In genomic region chr5:124279146-124279545, GRCh38 we compare ENCODE assay signal across 28 cellular contexts.
"Had no signal": no experiment of that assay in that cellular context is flagged by ENCODE, and none has a peak within 500 bp of the region (broad histone marks: within the 10 kb centered on the region; RNA-seq: fewer than 3 reads in every experiment).

No MANE protein-coding gene starts in this region.

- H3K9me3 ChIP-seq: MG63, SJCRH30 had no signal

- DNase-seq: activated B cell treated with CpG ODN at 0.5 μM for 24 hours; activated CD4-positive, alpha-beta memory T cell treated with anti-CD3 and anti-CD28 coated beads, Interleukin-2, amount 10 ng/mL, durations not matched to agents 7 days and 5 days; activated CD4-positive, alpha-beta T cell treated with anti-CD3 and anti-CD28 coated beads for 1 hour; activated CD4-positive, alpha-beta T cell treated with anti-CD3 and anti-CD28 coated beads for 48 hours; activated CD8-positive, alpha-beta memory T cell treated with anti-CD3 and anti-CD28 coated beads for 24 hours; activated CD8-positive, alpha-beta memory T cell treated with anti-CD3 and anti-CD28 coated beads, Interleukin-2, amount 10 ng/mL, durations not matched to agents 7 days and 5 days; activated CD8-positive, alpha-beta memory T cell treated with anti-CD3 and anti-CD28 coated beads, Interleukin-2, amount 50 U/mL, for 48 hours; activated effector memory CD4-positive, alpha-beta T cell treated with Interleukin-2 at 50 U/mL for 16 hours; activated naive CD4-positive, alpha-beta T cell treated with anti-CD3 and anti-CD28 coated beads, Interleukin-2, amount 10 ng/mL, durations not matched to agents 7 days and 5 days; activated naive CD8-positive, alpha-beta T cell treated with anti-CD3 and anti-CD28 coated beads, Interleukin-2, amount 50 U/mL, for 24 hours; activated T-cell treated with anti-CD3 and anti-CD28 coated beads, Interleukin-2, amount 50 U/mL, for 48 hours; amniotic stem cell; aorta; Kasumi-1; KG1; MG63; NCI-H1048; NCI-H1436 treated with DMSO at 0.1 percent for 48 hours; NCI-H1694 treated with DMSO at 0.1 percent for 48 hours; NCI-H2029; NCI-H345; NCI-H524 treated with DMSO at 0.1 percent for 48 hours; SHP77; SJCRH30; T1000 had no signal

- H3K27ac ChIP-seq: cardiac muscle cell, SJCRH30, SK-N-MC had no signal

- H3K36me3 ChIP-seq: cardiac muscle cell, MG63, SJCRH30 had no signal

- H3K27me3 Mint-ChIP-seq: activated B cell treated with CpG ODN at 0.5 μM for 24 hours; activated CD4-positive, alpha-beta memory T cell treated with anti-CD3 and anti-CD28 coated beads, Interleukin-2, amount 10 ng/mL, durations not matched to agents 7 days and 5 days; activated CD8-positive, alpha-beta memory T cell treated with anti-CD3 and anti-CD28 coated beads, Interleukin-2, amount 10 ng/mL, durations not matched to agents 7 days and 5 days; activated naive CD4-positive, alpha-beta T cell treated with anti-CD3 and anti-CD28 coated beads, Interleukin-2, amount 10 ng/mL, durations not matched to agents 7 days and 5 days; activated naive CD8-positive, alpha-beta T cell treated with anti-CD3 and anti-CD28 coated beads, Interleukin-2, amount 50 U/mL, for 24 hours had no signal

- H3K4me1 Mint-ChIP-seq: activated B cell treated with CpG ODN at 0.5 μM for 24 hours; activated CD4-positive, alpha-beta memory T cell treated with anti-CD3 and anti-CD28 coated beads, Interleukin-2, amount 10 ng/mL, durations not matched to agents 7 days and 5 days; activated CD8-positive, alpha-beta memory T cell treated with anti-CD3 and anti-CD28 coated beads, Interleukin-2, amount 10 ng/mL, durations not matched to agents 7 days and 5 days; activated naive CD4-positive, alpha-beta T cell treated with anti-CD3 and anti-CD28 coated beads, Interleukin-2, amount 10 ng/mL, durations not matched to agents 7 days and 5 days; activated naive CD8-positive, alpha-beta T cell treated with anti-CD3 and anti-CD28 coated beads, Interleukin-2, amount 50 U/mL, for 24 hours had no signal

- H3K27me3 ChIP-seq: cardiac muscle cell, MG63, SJCRH30 had no signal

- H3K4me3 ChIP-seq: cardiac muscle cell, MG63, SJCRH30, SK-N-MC had no signal

- H3K9me3 Mint-ChIP-seq: activated B cell treated with CpG ODN at 0.5 μM for 24 hours; activated naive CD4-positive, alpha-beta T cell treated with anti-CD3 and anti-CD28 coated beads, Interleukin-2, amount 10 ng/mL, durations not matched to agents 7 days and 5 days; activated naive CD8-positive, alpha-beta T cell treated with anti-CD3 and anti-CD28 coated beads, Interleukin-2, amount 50 U/mL, for 24 hours had no signal

- ATAC-seq: activated CD8-positive, alpha-beta memory T cell treated with anti-CD3 and anti-CD28 coated beads, Interleukin-2, amount 10 ng/mL, durations not matched to agents 7 days and 5 days; activated naive CD8-positive, alpha-beta T cell treated with anti-CD3 and anti-CD28 coated beads, Interleukin-2, amount 50 U/mL, for 24 hours had no signal

- H3K36me3 Mint-ChIP-seq: activated CD8-positive, alpha-beta memory T cell treated with anti-CD3 and anti-CD28 coated beads, Interleukin-2, amount 10 ng/mL, durations not matched to agents 7 days and 5 days; activated naive CD4-positive, alpha-beta T cell treated with anti-CD3 and anti-CD28 coated beads, Interleukin-2, amount 10 ng/mL, durations not matched to agents 7 days and 5 days; activated naive CD8-positive, alpha-beta T cell had no signal

- H3K4me3 Mint-ChIP-seq: activated B cell treated with CpG ODN at 0.5 μM for 24 hours; activated CD4-positive, alpha-beta memory T cell treated with anti-CD3 and anti-CD28 coated beads, Interleukin-2, amount 10 ng/mL, durations not matched to agents 7 days and 5 days; activated CD8-positive, alpha-beta memory T cell treated with anti-CD3 and anti-CD28 coated beads, Interleukin-2, amount 10 ng/mL, durations not matched to agents 7 days and 5 days; activated naive CD4-positive, alpha-beta T cell treated with anti-CD3 and anti-CD28 coated beads, Interleukin-2, amount 10 ng/mL, durations not matched to agents 7 days and 5 days; activated naive CD8-positive, alpha-beta T cell; activated naive CD8-positive, alpha-beta T cell treated with anti-CD3 and anti-CD28 coated beads, Interleukin-2, amount 50 U/mL, for 24 hours had no signal

- H3K27ac Mint-ChIP-seq: activated B cell treated with CpG ODN at 0.5 μM for 24 hours; activated CD4-positive, alpha-beta memory T cell treated with anti-CD3 and anti-CD28 coated beads, Interleukin-2, amount 10 ng/mL, durations not matched to agents 7 days and 5 days; activated CD8-positive, alpha-beta memory T cell treated with anti-CD3 and anti-CD28 coated beads, Interleukin-2, amount 10 ng/mL, durations not matched to agents 7 days and 5 days; activated naive CD4-positive, alpha-beta T cell treated with anti-CD3 and anti-CD28 coated beads, Interleukin-2, amount 10 ng/mL, durations not matched to agents 7 days and 5 days; activated naive CD8-positive, alpha-beta T cell; activated naive CD8-positive, alpha-beta T cell treated with anti-CD3 and anti-CD28 coated beads, Interleukin-2, amount 50 U/mL, for 24 hours had no signal
